23 cellular contexts compared by ENCODE assay signal in genomic region chr3:140008693-140008980, GRCh38.
DNase-seq lines count a peak whose midpoint lies in the region; ATAC-seq, FAIRE-seq and TF ChIP-seq lines count a peak whose summit lies in the region.
"Had no signal": no experiment of that assay in that cellular context is flagged by ENCODE, and none has a peak within 500 bp of the region (broad histone marks: within the 10 kb centered on the region; RNA-seq: fewer than 3 reads in every experiment).

No MANE protein-coding gene starts in this region.

- no peak overlapping the region for H3K9ac ChIP-seq in HepG2 (ENCODE audit: insufficient read depth, low read depth, low read length)

- no peaks in the 10 kb centered on the region for H3K79me2 ChIP-seq in HepG2 (ENCODE audit: insufficient read depth, low read length)

- peak in 3 of 4 donors; percentile 22 to 34 (median 30) for ATAC-seq in right lobe of liver
- ATAC-seq in HepG2: no peak
- ATAC-seq in GM21390 (IDR thresholded peaks at IDR 0.05; ENCODE audit: unreplicated experiment): no peak
- no peak for ATAC-seq in HG03439 (IDR thresholded peaks at IDR 0.05; ENCODE audit: unreplicated experiment)
- ATAC-seq: A549; CD8-positive, alpha-beta T cell had no signal

- H3K9me3 ChIP-seq in right lobe of liver (no peaks in the 10 kb centered on the region), HepG2 (ENCODE audit: low read length) (no peaks in the 10 kb centered on the region)
- H3K9me3 ChIP-seq: A549, Caco-2, HAP-1 had no signal

- WGBS in right lobe of liver (ENCODE audit: insufficient coverage, low coverage, low lambda C conversion rate, missing lambda C conversion rate): 40% methylated on average over 2 of the region's 2 CpGs
- 6% methylated on average over 2 of the region's 2 CpGs for WGBS in HepG2 (ENCODE audit: low lambda C conversion rate)

- H3K27ac ChIP-seq in right lobe of liver: no peak overlapping the region
- no peak overlapping the region for H3K27ac ChIP-seq in HepG2 (ENCODE audit: extremely low read length, insufficient read depth, low read length)
- H3K27ac ChIP-seq: A549, HL-60, PC-9, SK-N-MC had no signal

- in situ Hi-C loops in HepG2 (cut with HindIII; ENCODE audit: extremely low pct_ligation_motif_present, low pct_unique_long_range_greater_than_20kb): no loop called here

- no peak for TF ChIP-seq EP300 in HepG2 (IDR thresholded peaks at IDR 0.05; ENCODE audit: low read depth in 2 of 2, low read length in 2 of 2)
- TF ChIP-seq EP300 in HepG2 (CRISPR knock-in tag; IDR thresholded peaks at IDR 0.05; ENCODE audit: borderline replicate concordance): no peak

- CTCF ChIA-PET in HepG2 (lab: Yijun Ruan, JAX; ENCODE audit: low intra/inter-chr PET ratio, low total read pairs): no interaction called here

- intact Hi-C loops in right lobe of liver (cut with DNase I): no loop called here
- intact Hi-C loops in HepG2 (cut with micrococcal nuclease; ENCODE audit: unreplicated experiment): no loop called here

- TF ChIP-seq POLR2A in right lobe of liver (IDR thresholded peaks at IDR 0.05) (no peak), HepG2 (IDR thresholded peaks at IDR 0.05; ENCODE audit: insufficient read depth in 1 of 2, low read depth in 2 of 2, low read length in 2 of 2) (no peak)

- POLR2A ChIA-PET in HepG2 (lab: Yijun Ruan, JAX): no interaction called here

- H2AFZ ChIP-seq in HepG2 (ENCODE audit: low read length): no peak overlapping the region
- H2AFZ ChIP-seq: PC-9 had no signal

- H3K4me3 ChIP-seq in right lobe of liver (no peak overlapping the region), HepG2 (replicated peaks in 1 of 3; ENCODE audit: insufficient read depth in 1 of 3, low read depth in 2 of 3, low read length in 3 of 3) (no peak overlapping the region)
- H3K4me3 ChIP-seq: A549, HAP-1, PC-9, SK-N-MC had no signal

- no peaks in the 10 kb centered on the region for H4K20me1 ChIP-seq in HepG2 (ENCODE audit: insufficient read depth, low read length)

- no peaks in the 10 kb centered on the region for H3K36me3 ChIP-seq in right lobe of liver
- no peaks in the 10 kb centered on the region for H3K36me3 ChIP-seq in HepG2 (replicated peaks in 1 of 2; ENCODE audit: control insufficient read depth in 1 of 2, insufficient read depth in 2 of 2, low read length in 2 of 2)
- H3K36me3 ChIP-seq: HAP-1 had no signal

- peaks cover 0 to 8% (median 5%) of the 10 kb centered on the region in 4 donors for H3K4me1 ChIP-seq in right lobe of liver
- no peaks in the 10 kb centered on the region for H3K4me1 ChIP-seq in HepG2 (ENCODE audit: insufficient read depth, low read length)
- H3K4me1 ChIP-seq: A549, Caco-2, HAP-1 had no signal

- TF ChIP-seq CTCF in right lobe of liver (IDR thresholded peaks at IDR 0.05) (no peak), HepG2 (CRISPR knock-in tag; IDR thresholded peaks at IDR 0.05) (no peak)

- H3K27me3 ChIP-seq in right lobe of liver (no peaks in the 10 kb centered on the region), HepG2 (ENCODE audit: control insufficient read depth in 1 of 2, insufficient read depth in 2 of 2, low read length in 2 of 2) (no peaks in the 10 kb centered on the region; a peak in 1 of 5 replicates)

- FAIRE-seq in HepG2 (lab: Jason Lieb, UNC): no peak
- FAIRE-seq: A549, G401.6 had no signal

- no peak for DNase-seq in right lobe of liver
- no peak for DNase-seq in HepG2 (ENCODE audit: low spot score)
- peak; percentile 80 for DNase-seq in globus pallidus (ENCODE audit: low spot score)
- peak; percentile 39 for DNase-seq in midbrain (lab: John Stamatoyannopoulos, UW)
- no peak for DNase-seq in glomerular visceral epithelial cell (ENCODE audit: extremely low spot score)
- DNase-seq: AML-193; Caco-2; CD8-positive, alpha-beta T cell; GOT3; Karpas-422; NCI-H1930; NCI-H2107; NCI-H774; PC-9; Right ventricle myocardium superior; SW 1271 had no signal

- no TSS peak for BruUV-seq in HepG2 (replicated peaks; lab: Mats Ljungman, UMichigan)

- TF ChIP-seq RAD21 in HepG2 (CRISPR knock-in tag; IDR thresholded peaks at IDR 0.05): no peak

- no peak overlapping the region for H3K4me2 ChIP-seq in HepG2 (ENCODE audit: low read depth, low read length)
- H3K4me2 ChIP-seq: A549, PC-9 had no signal

TF ChIP-seq in HepG2, 621 proteins besides CTCF, POLR2A, EP300 and RAD21:
- no peak for TF ChIP-seq JDP2 (CRISPR knock-in tag; IDR thresholded peaks at IDR 0.05; ENCODE audit: borderline replicate concordance)
- no peak for TF ChIP-seq FOXP1 (IDR thresholded peaks at IDR 0.05)
- no peak for TF ChIP-seq FOXP1 (CRISPR knock-in tag; IDR thresholded peaks at IDR 0.05)
- TF ChIP-seq TEF (CRISPR knock-in tag; IDR thresholded peaks at IDR 0.05): no peak
- TF ChIP-seq RFXANK (CRISPR knock-in tag; IDR thresholded peaks at IDR 0.05): no peak

Comparison
In these comparisons a context has a peak if more than half of its experiments do, and no peak if none do; other contexts are left out.
1. ATAC-seq: peak in right lobe of liver (3 of 4); none in HepG2 (single experiment), GM21390 (single experiment) and HG03439 (single experiment).
2. DNase-seq: peak in globus pallidus (single experiment) and midbrain (single experiment); none in right lobe of liver (0 of 3), HepG2 (single experiment) and glomerular visceral epithelial cell (single experiment).